In the genomic region with DNA sequence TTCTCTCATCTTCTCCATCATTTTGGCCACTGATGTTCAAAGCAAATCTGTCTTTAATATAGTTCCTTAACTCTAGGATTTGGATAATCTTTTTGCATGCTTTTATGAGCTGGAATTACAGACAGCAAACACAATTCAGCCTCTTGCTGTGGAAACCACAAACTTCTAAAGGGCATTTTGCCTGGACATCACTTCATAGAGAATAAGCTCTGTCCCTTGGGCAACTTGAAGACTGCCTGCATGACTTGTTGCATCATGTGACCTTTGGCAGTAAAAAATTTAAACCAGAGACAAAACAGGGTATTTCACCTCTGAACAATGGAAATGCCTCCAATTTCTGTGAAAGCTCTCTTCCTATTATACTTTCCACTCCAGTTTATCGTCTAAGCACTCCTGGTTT, we compare ENCODE assay signal across 1 cellular context.
TF ChIP-seq lines count a peak whose summit lies in the region.

No MANE protein-coding gene starts in this region.

TF ChIP-seq in HepG2, 621 proteins besides CTCF, POLR2A, EP300 and RAD21:
- TF ChIP-seq, protein P1, sequence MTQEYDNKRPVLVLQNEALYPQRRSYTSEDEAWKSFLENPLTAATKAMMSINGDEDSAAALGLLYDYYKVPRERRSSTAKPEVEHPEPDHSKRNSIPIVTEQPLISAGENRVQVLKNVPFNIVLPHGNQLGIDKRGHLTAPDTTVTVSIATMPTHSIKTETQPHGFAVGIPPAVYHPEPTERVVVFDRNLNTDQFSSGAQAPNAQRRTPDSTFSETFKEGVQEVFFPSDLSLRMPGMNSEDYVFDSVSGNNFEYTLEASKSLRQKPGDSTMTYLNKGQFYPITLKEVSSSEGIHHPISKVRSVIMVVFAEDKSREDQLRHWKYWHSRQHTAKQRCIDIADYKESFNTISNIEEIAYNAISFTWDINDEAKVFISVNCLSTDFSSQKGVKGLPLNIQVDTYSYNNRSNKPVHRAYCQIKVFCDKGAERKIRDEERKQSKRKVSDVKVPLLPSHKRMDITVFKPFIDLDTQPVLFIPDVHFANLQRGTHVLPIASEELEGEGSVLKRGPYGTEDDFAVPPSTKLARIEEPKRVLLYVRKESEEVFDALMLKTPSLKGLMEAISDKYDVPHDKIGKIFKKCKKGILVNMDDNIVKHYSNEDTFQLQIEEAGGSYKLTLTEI (CRISPR knock-in tag; conservative IDR thresholded peaks at IDR 0.05), result no peak
- 0 out of 2 replicates have a peak, but pooled peaks have one; percentile 11 for TF ChIP-seq CEBPB (IDR thresholded peaks at IDR 0.05; ENCODE audit: borderline replicate concordance, low read depth, low read length)
